Comparison of ENCODE assay signal across 8 cellular contexts in genomic region chr9:35110327-35110758, GRCh38. TPM values are rescaled to one million over a fixed set of nuclear protein-coding genes. Genes with fewer than 3 reads are reported as not detected.
DNase-seq lines count a peak whose midpoint lies in the region; ATAC-seq lines count a peak whose summit lies in the region.

No MANE protein-coding gene starts in this region.

- no peaks in the 10 kb centered on the region for H3K9me3 Mint-ChIP-seq in activated CD8-positive, alpha-beta memory T cell treated with anti-CD3 and anti-CD28 coated beads, Interleukin-2, amount 10 ng/mL, durations not matched to agents 7 days and 5 days (ENCODE audit: low read depth)
- H3K9me3 Mint-ChIP-seq in stimulated activated memory B cell treated with anti-CD40 and anti-IgM and Interleukin-4, amounts not matched to agents 10 μg/mL and 1 μg/mL and 100 μg/mL, for 72 hours: no peaks in the 10 kb centered on the region

- H3K4me3 ChIP-seq in adipocyte (ENCODE audit: low read length): peak overlapping the region; percentile 96

- no peak for ATAC-seq in activated CD8-positive, alpha-beta memory T cell treated with anti-CD3 and anti-CD28 coated beads, Interleukin-2, amount 10 ng/mL, durations not matched to agents 7 days and 5 days
- ATAC-seq in stimulated activated memory B cell treated with anti-CD40 and anti-IgM and Interleukin-4, amounts not matched to agents 10 μg/mL and 1 μg/mL and 100 μg/mL, for 72 hours: no peak
- ATAC-seq in HG03354 (IDR thresholded peaks at IDR 0.05; ENCODE audit: poor library complexity, severe bottlenecking, unreplicated experiment): no peak
- no peak for ATAC-seq in GM21717 (IDR thresholded peaks at IDR 0.05; ENCODE audit: unreplicated experiment)
- ATAC-seq in activated CD4-positive, CD25-positive, alpha-beta regulatory T cell treated with anti-CD3 and anti-CD28 coated beads, Interleukin-2, amount 50 U/mL, for 24 hours: no peak

- DNase-seq in activated CD8-positive, alpha-beta memory T cell treated with anti-CD3 and anti-CD28 coated beads, Interleukin-2, amount 10 ng/mL, durations not matched to agents 7 days and 5 days: peak; percentile 40
- no peak for DNase-seq in activated CD8-positive, alpha-beta memory T cell treated with anti-CD3 and anti-CD28 coated beads, Interleukin-2, amount 50 U/mL, for 48 hours
- DNase-seq in adipocyte (ENCODE audit: low read depth) (peak; percentile 67), hypothalamus (lab: John Stamatoyannopoulos, UW) (peak in 40 of 51 donors; percentile 3 to 87 (median 58))

- H3K4me1 ChIP-seq in adipocyte (ENCODE audit: control insufficient read depth, insufficient read depth, low read length): peaks cover 52% of the 10 kb centered on the region

- CTCF ChIA-PET in activated CD8-positive, alpha-beta memory T cell treated with anti-CD3 and anti-CD28 coated beads, Interleukin-2, amount 10 ng/mL, durations not matched to agents 7 days and 5 days (lab: Charles Lee): interaction anchor here (0.6 to 8.4 kb wide), 3 partner anchors 14 to 204 kb away, joined by 3 to 44 read pairs (median 3); partner anchors contain the start of gene PIGO

- H3K4me3 Mint-ChIP-seq in activated CD8-positive, alpha-beta memory T cell treated with anti-CD3 and anti-CD28 coated beads, Interleukin-2, amount 10 ng/mL, durations not matched to agents 7 days and 5 days: no peak overlapping the region
- H3K4me3 Mint-ChIP-seq in stimulated activated memory B cell treated with anti-CD40 and anti-IgM and Interleukin-4, amounts not matched to agents 10 μg/mL and 1 μg/mL and 100 μg/mL, for 72 hours: no peak overlapping the region

- H3K27me3 Mint-ChIP-seq in activated CD8-positive, alpha-beta memory T cell treated with anti-CD3 and anti-CD28 coated beads, Interleukin-2, amount 10 ng/mL, durations not matched to agents 7 days and 5 days: no peaks in the 10 kb centered on the region
- no peaks in the 10 kb centered on the region for H3K27me3 Mint-ChIP-seq in stimulated activated memory B cell treated with anti-CD40 and anti-IgM and Interleukin-4, amounts not matched to agents 10 μg/mL and 1 μg/mL and 100 μg/mL, for 72 hours

- H3K36me3 ChIP-seq in adipocyte (ENCODE audit: control insufficient read depth, insufficient read depth, low read length, severe bottlenecking): peaks cover 34% of the 10 kb centered on the region

- H3K27me3 ChIP-seq in adipocyte (replicated peaks; ENCODE audit: control insufficient read depth, insufficient read depth, low read length): no peaks in the 10 kb centered on the region

- no peaks in the 10 kb centered on the region for H3K9me3 ChIP-seq in adipocyte (ENCODE audit: control insufficient read depth, low read length)

- no peak overlapping the region for H3K27ac Mint-ChIP-seq in activated CD8-positive, alpha-beta memory T cell treated with anti-CD3 and anti-CD28 coated beads, Interleukin-2, amount 10 ng/mL, durations not matched to agents 7 days and 5 days
- peak overlapping the region; percentile 88 for H3K27ac Mint-ChIP-seq in stimulated activated memory B cell treated with anti-CD40 and anti-IgM and Interleukin-4, amounts not matched to agents 10 μg/mL and 1 μg/mL and 100 μg/mL, for 72 hours

- H3K36me3 Mint-ChIP-seq in activated CD8-positive, alpha-beta memory T cell treated with anti-CD3 and anti-CD28 coated beads, Interleukin-2, amount 10 ng/mL, durations not matched to agents 7 days and 5 days: peaks cover 10% of the 10 kb centered on the region
- H3K36me3 Mint-ChIP-seq in stimulated activated memory B cell treated with anti-CD40 and anti-IgM and Interleukin-4, amounts not matched to agents 10 μg/mL and 1 μg/mL and 100 μg/mL, for 72 hours: peaks cover 10% of the 10 kb centered on the region

- peak overlapping the region; percentile 98 for H3K9ac ChIP-seq in adipocyte (ENCODE audit: low read length)

- peaks cover 40% of the 10 kb centered on the region for H3K4me1 Mint-ChIP-seq in activated CD8-positive, alpha-beta memory T cell treated with anti-CD3 and anti-CD28 coated beads, Interleukin-2, amount 10 ng/mL, durations not matched to agents 7 days and 5 days
- peaks cover 48% of the 10 kb centered on the region for H3K4me1 Mint-ChIP-seq in stimulated activated memory B cell treated with anti-CD40 and anti-IgM and Interleukin-4, amounts not matched to agents 10 μg/mL and 1 μg/mL and 100 μg/mL, for 72 hours

RNA-seq across cellular contexts. Expression of gene ATOSB, which starts 5.3 kb away (rescaled TPM):
- total RNA-seq in activated CD8-positive, alpha-beta memory T cell treated with anti-CD3 and anti-CD28 coated beads, Interleukin-2, amount 10 ng/mL, durations not matched to agents 7 days and 5 days: 10 to 100 TPM; 15.9 to 17.1 TPM

RNA-seq across cellular contexts. Expression of gene STOML2, which starts 7.4 kb away (rescaled TPM):
- 100 to 1,000 TPM; 145 to 169 TPM for total RNA-seq in activated CD8-positive, alpha-beta memory T cell treated with anti-CD3 and anti-CD28 coated beads, Interleukin-2, amount 10 ng/mL, durations not matched to agents 7 days and 5 days

RNA-seq across cellular contexts. Expression of gene PIGO, which starts 14.0 kb away (rescaled TPM):
- 10 to 100 TPM; 28.5 to 31.6 TPM for total RNA-seq in activated CD8-positive, alpha-beta memory T cell treated with anti-CD3 and anti-CD28 coated beads, Interleukin-2, amount 10 ng/mL, durations not matched to agents 7 days and 5 days

RNA-seq across cellular contexts. Expression of gene FANCG, which starts 30.6 kb away (rescaled TPM):
- 100 to 1,000 TPM; 121 to 141 TPM for total RNA-seq in activated CD8-positive, alpha-beta memory T cell treated with anti-CD3 and anti-CD28 coated beads, Interleukin-2, amount 10 ng/mL, durations not matched to agents 7 days and 5 days

RNA-seq across cellular contexts. Expression of gene VCP, which starts 37.9 kb away (rescaled TPM):
- 100 to 1,000 TPM; 222 to 298 TPM for total RNA-seq in activated CD8-positive, alpha-beta memory T cell treated with anti-CD3 and anti-CD28 coated beads, Interleukin-2, amount 10 ng/mL, durations not matched to agents 7 days and 5 days
